Comparison of ENCODE assay signal across 8 cellular contexts in genomic region chr9:132769895-132770774, GRCh38.
DNase-seq lines count a peak whose midpoint lies in the region; ATAC-seq and TF ChIP-seq lines count a peak whose summit lies in the region.

No MANE protein-coding gene starts in this region.

- peak; percentile 61 for TF ChIP-seq POLR2A in erythroblast (IDR thresholded peaks at IDR 0.05; ENCODE audit: low read length)

- no peak overlapping the region for H3K27ac ChIP-seq in GM23338 (ENCODE audit: low read depth)

- peak overlapping the region; percentile 56; the same call in 1 of the 2 replicates for H3K27ac Mint-ChIP-seq in GM23338

- H4K20me1 ChIP-seq in GM23338 (replicated peaks; ENCODE audit: insufficient read depth) = no peaks in the 10 kb centered on the region

- H3K4me3 ChIP-seq in GM23338 = peak overlapping the region; percentile 97

- TF ChIP-seq CTCF in GM23338 (conservative IDR thresholded peaks at IDR 0.05; ENCODE audit: low read depth in 2 of 2) = no peak

- H3K4me2 ChIP-seq in GM23338 = peak overlapping the region; percentile 93

- peaks cover 19% of the 10 kb centered on the region for H3K9me3 Mint-ChIP-seq in GM23338

- no peaks in the 10 kb centered on the region for H3K36me3 ChIP-seq in GM23338 (ENCODE audit: insufficient read depth)

- H3K27me3 Mint-ChIP-seq in GM23338 (ENCODE audit: insufficient read depth, low read depth, poor library complexity) = peaks cover 14% of the 10 kb centered on the region

- H3F3A ChIP-seq in GM23338 (replicated peaks; ENCODE audit: low read depth) = 0 out of 2 replicates have a peak, but pooled peaks cover 7% of the 10 kb centered on the region

- peak overlapping the region; percentile 98 for H2AFZ ChIP-seq in GM23338

- DNase-seq in EL (peak; percentile 66), GM23338 (ENCODE audit: low spot score) (peak; percentile 91), NCI-H510A treated with DMSO at 0.1 percent for 48 hours (lab: John Stamatoyannopoulos, UW) (peak; percentile 79), erythroblast (lab: John Stamatoyannopoulos, UW) (peak; percentile 71 to 72), mucosa of gallbladder (ENCODE audit: low spot score) (peak; percentile 61), NCI-H1048 (lab: John Stamatoyannopoulos, UW) (no peak)
- DNase-seq in activated CD8-positive, alpha-beta memory T cell treated with anti-CD3 and anti-CD28 coated beads, Interleukin-2, amount 50 U/mL, for 4 hours = peak; percentile 71
- DNase-seq in stimulated activated CD8-positive, alpha-beta memory T cell treated with anti-CD3 and anti-CD28 coated beads, Interleukin-4, amount 100 ng/mL, for 4 hours (ENCODE audit: low read depth in 2 of 2, low spot score in 1 of 2) = peak; percentile 41 to 46

- peak; percentile 90 for ATAC-seq in GM23338

- no peaks in the 10 kb centered on the region; the same call in 1 of the 2 replicates for H3K27me3 ChIP-seq in GM23338 (ENCODE audit: insufficient read depth)

- peaks cover 12% of the 10 kb centered on the region for H3K4me1 ChIP-seq in GM23338 (ENCODE audit: insufficient read depth)

- peaks cover 9% of the 10 kb centered on the region for H3K36me3 Mint-ChIP-seq in GM23338 (ENCODE audit: low read depth)

- H3K9me2 ChIP-seq in GM23338 (ENCODE audit: insufficient read depth) = peaks cover 6% of the 10 kb centered on the region; the same call in 1 of the 2 replicates

- no peaks in the 10 kb centered on the region for H3K79me2 ChIP-seq in GM23338 (replicated peaks; ENCODE audit: insufficient read depth)

- peak overlapping the region; percentile 96 for H3K4me3 Mint-ChIP-seq in GM23338

- peaks cover 5% of the 10 kb centered on the region; the same call in 1 of the 3 replicates for H3K4me1 Mint-ChIP-seq in GM23338

TF ChIP-seq in GM23338, 12 proteins besides CTCF, POLR2A, EP300 and RAD21:
- TF ChIP-seq POLR2AphosphoS5 (IDR thresholded peaks at IDR 0.05; ENCODE audit: low read depth) = peak; percentile 48
- no peak for TF ChIP-seq CREB1 (CRISPR knock-in tag; IDR thresholded peaks at IDR 0.05; ENCODE audit: low read depth)
TF ChIP-seq in GM23338: peak in this region for 1.
